12 cellular contexts compared by ENCODE assay signal in the genomic region with DNA sequence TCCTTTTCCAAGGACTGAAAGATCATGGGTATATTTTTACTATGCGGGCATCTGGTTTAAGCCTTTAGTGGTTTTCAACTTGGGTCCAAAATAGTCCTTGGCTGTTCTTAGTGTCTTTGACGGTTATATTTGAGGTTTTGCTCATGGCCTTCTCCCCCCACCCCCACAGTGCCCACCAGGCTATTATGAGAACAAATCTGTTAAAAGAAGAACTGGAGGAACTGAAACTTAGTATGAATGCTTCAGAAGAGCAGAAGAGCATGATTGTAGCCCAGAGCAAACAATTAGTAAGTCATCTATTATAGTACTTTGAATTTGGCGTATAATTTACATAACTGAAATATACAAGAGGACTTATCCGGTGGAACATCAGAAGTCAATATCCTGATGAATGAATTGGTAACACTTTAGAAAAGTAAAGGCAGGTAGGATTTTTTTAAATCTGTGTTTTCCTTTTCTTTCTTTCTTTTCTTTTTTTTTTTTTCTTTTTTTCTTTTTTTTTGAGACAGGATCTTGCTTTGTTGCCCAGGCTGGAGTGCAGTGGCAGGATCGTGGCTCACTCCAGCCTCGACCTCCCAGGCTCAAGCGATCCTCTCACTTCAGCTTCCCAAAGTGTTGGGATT.
DNase-seq lines count a peak whose midpoint lies in the region; ATAC-seq, FAIRE-seq and TF ChIP-seq lines count a peak whose summit lies in the region.
"Had no signal": no experiment of that assay in that cellular context is flagged by ENCODE, and none has a peak within 500 bp of the region (broad histone marks: within the 10 kb centered on the region; RNA-seq: fewer than 3 reads in every experiment).

No MANE protein-coding gene starts in this region.

- no peak overlapping the region for H2AFZ ChIP-seq in mammary epithelial cell (ENCODE audit: low read depth, low read length)

- H3K9me3 ChIP-seq in mammary epithelial cell (replicated peaks; ENCODE audit: insufficient read depth, low read length), result no peaks in the 10 kb centered on the region
- no peaks in the 10 kb centered on the region for H3K9me3 ChIP-seq in transverse colon

- H4K20me1 ChIP-seq in mammary epithelial cell (ENCODE audit: insufficient read depth, low read length), result no peaks in the 10 kb centered on the region

- in situ Hi-C loops in mammary epithelial cell (cut with MboI; ENCODE audit: low sequenced_read_pairs in 2 of 2) (no loop called here), transverse colon (cut with MboI; ENCODE audit: low pct_ligation_motif_present in 1 of 4, low pct_unique_long_range_greater_than_20kb in 1 of 4, low sequenced_read_pairs in 3 of 4) (no loop called here)

- ATAC-seq in GM21447 (IDR thresholded peaks at IDR 0.05; ENCODE audit: unreplicated experiment) (peak; percentile 78), HG03108 (IDR thresholded peaks at IDR 0.05; ENCODE audit: unreplicated experiment) (peak; percentile 88)
- ATAC-seq: activated T-helper 17 cell treated with anti-CD3 and anti-CD28 coated beads, Interleukin-2, amount 50 U/mL, for 72 hours had no signal

- H3K4me3 ChIP-seq in mammary epithelial cell (replicated peaks in 1 of 3; ENCODE audit: insufficient read depth in 1 of 3, low read depth in 2 of 3, low read length in 3 of 3), result no peak overlapping the region
- H3K4me3 ChIP-seq in transverse colon, result no peak overlapping the region

- dilution Hi-C loops in mammary epithelial cell (cut with HindIII; ENCODE audit: low sequenced_read_pairs), result loop anchor here (10.0 kb wide), 1 partner anchor 74 kb away; no protein-coding TSS in a partner anchor

- FAIRE-seq in GM18507 (lab: Jason Lieb, UNC), result peak; percentile 97

- 75% methylated on average over 7 of the region's 7 CpGs for WGBS in mammary epithelial cell (ENCODE audit: low coverage, missing lambda C conversion rate)
- 77 to 86% methylated on average over 6 to 7 of the region's 7 CpGs for WGBS in transverse colon (ENCODE audit: low coverage in 1 of 2), 2 donors

- intact Hi-C loops in mammary epithelial cell (cut with micrococcal nuclease), result no loop called here
- intact Hi-C loops in transverse colon (cut with DNase I; ENCODE audit: low total_unique reads), result no loop called here

- TF ChIP-seq POLR2A in transverse colon (IDR thresholded peaks at IDR 0.05), result no peak

- CTCF ChIA-PET in mammary epithelial cell (lab: Charles Lee; ENCODE audit: low non-redundant PET), result no interaction called here

- H3K36me3 ChIP-seq in mammary epithelial cell (ENCODE audit: insufficient read depth, low read length) (no peaks in the 10 kb centered on the region), transverse colon (no peaks in the 10 kb centered on the region)

- no peak for TF ChIP-seq EP300 in transverse colon (IDR thresholded peaks at IDR 0.05; ENCODE audit: low read depth)

- no peak for TF ChIP-seq CTCF in mammary epithelial cell (conservative IDR thresholded peaks at IDR 0.05 in 1 of 2, IDR thresholded peaks at IDR 0.05 in 1 of 2; ENCODE audit: extremely low read depth in 1 of 2, insufficient read depth in 1 of 2, low read depth in 1 of 2, low read length in 2 of 2)
- no peak for TF ChIP-seq CTCF in transverse colon (IDR thresholded peaks at IDR 0.05)

- no peak overlapping the region for H3K9ac ChIP-seq in mammary epithelial cell (ENCODE audit: insufficient read depth, low read length)

- H3K4me1 ChIP-seq in mammary epithelial cell (ENCODE audit: insufficient read depth, low read length) (no peaks in the 10 kb centered on the region), transverse colon (no peaks in the 10 kb centered on the region)

- DNase-seq in GM18507 (ENCODE audit: extremely low spot score, insufficient read length, low read depth) (peak; percentile 22), RPMI8226 (peak; percentile 54), mammary epithelial cell (no peak), foreskin melanocyte (no peak), transverse colon (no peak), mucosa of gallbladder (ENCODE audit: low spot score) (no peak)
- DNase-seq: NCI-H2081; stimulated activated CD4-positive, alpha-beta T cell treated with anti-CD3 and anti-CD28 coated beads, Interleukin-1b, Interleukin-23, amount 100 ng/mL, for 48 hours; T-helper 9 cell had no signal

- H3K4me2 ChIP-seq in mammary epithelial cell (ENCODE audit: insufficient read depth, low read depth, low read length), result no peak overlapping the region

- H3K27ac ChIP-seq in mammary epithelial cell (ENCODE audit: insufficient read depth, low read depth, low read length), result no peak overlapping the region
- H3K27ac ChIP-seq in transverse colon, result no peak overlapping the region

- no peaks in the 10 kb centered on the region for H3K27me3 ChIP-seq in mammary epithelial cell (ENCODE audit: insufficient read depth, low read length)
- H3K27me3 ChIP-seq in transverse colon, result no peaks in the 10 kb centered on the region

- no TSS peak for BruUV-seq in mammary epithelial cell (replicated peaks; lab: Mats Ljungman, UMichigan)

- H3K79me2 ChIP-seq in mammary epithelial cell (ENCODE audit: insufficient read depth, low read length), result no peaks in the 10 kb centered on the region

Comparison
In these comparisons a context has a peak if more than half of its experiments do, and no peak if none do; other contexts are left out.
1. DNase-seq: peak in GM18507 (single experiment) and RPMI8226 (single experiment); none in mammary epithelial cell (single experiment), foreskin melanocyte (single experiment), transverse colon (single experiment) and mucosa of gallbladder (single experiment).